1 cellular context compared by ENCODE assay signal in genomic region chr19:35666251-35666913, GRCh38.
TF ChIP-seq lines count a peak whose summit lies in the region.

Gene UPK1A (plus strand): TSS chr19:35666517. CDS start chr19:35666813, 296 bp downstream.

TF ChIP-seq in A549, 52 proteins besides CTCF, POLR2A, EP300 and RAD21 (continued from another document):
- TF ChIP-seq HMGXB4 (CRISPR knock-in tag; IDR thresholded peaks at IDR 0.05; ENCODE audit: borderline replicate concordance), result no peak
- TF ChIP-seq BCL3 (IDR thresholded peaks at IDR 0.05), result no peak
- TF ChIP-seq ATOH8 (CRISPR knock-in tag; IDR thresholded peaks at IDR 0.05; ENCODE audit: low read depth), result no peak
- TF ChIP-seq RNF2 (IDR thresholded peaks at IDR 0.05; ENCODE audit: borderline replicate concordance, low read depth), result no peak
- no peak for TF ChIP-seq HES2 (IDR thresholded peaks at IDR 0.05)
- no peak for TF ChIP-seq JUN (IDR thresholded peaks at IDR 0.05)
